ENCODE assay signal across 11 cellular contexts in genomic region chr13:99366075-99366987, GRCh38. TPM values are rescaled to one million over a fixed set of nuclear protein-coding genes. Genes with fewer than 3 reads are reported as not detected.
DNase-seq lines count a peak whose midpoint lies in the region; ATAC-seq lines count a peak whose summit lies in the region.
"Had no signal": no experiment of that assay in that cellular context is flagged by ENCODE, and none has a peak within 500 bp of the region (broad histone marks: within the 10 kb centered on the region; RNA-seq: fewer than 3 reads in every experiment).

No MANE protein-coding gene starts in this region.

- peaks cover 86% of the 10 kb centered on the region for H3K4me1 Mint-ChIP-seq in activated T-cell treated with anti-CD3 and anti-CD28 coated beads, Interleukin-2, amount 50 U/mL, for 4 hours (ENCODE audit: low read depth)

- peak; percentile 56 for ATAC-seq in HG02938 (IDR thresholded peaks at IDR 0.05; ENCODE audit: unreplicated experiment)
- no peak for ATAC-seq in activated T-cell treated with anti-CD3 and anti-CD28 coated beads, Interleukin-2, amount 50 U/mL, for 4 hours
- ATAC-seq: K562 had no signal

- H3K4me3 Mint-ChIP-seq in activated T-cell treated with anti-CD3 and anti-CD28 coated beads, Interleukin-2, amount 50 U/mL, for 4 hours, result peak overlapping the region; percentile 30

- no peaks in the 10 kb centered on the region for H3K27me3 Mint-ChIP-seq in activated T-cell treated with anti-CD3 and anti-CD28 coated beads, Interleukin-2, amount 50 U/mL, for 4 hours (ENCODE audit: low read depth)

- peaks cover 26% of the 10 kb centered on the region for H3K36me3 Mint-ChIP-seq in activated T-cell treated with anti-CD3 and anti-CD28 coated beads, Interleukin-2, amount 50 U/mL, for 4 hours (ENCODE audit: insufficient read depth)

- DNase-seq in stimulated activated naive CD4-positive, alpha-beta T cell treated with Interleukin-2 at 50 U/mL for 16 hours (lab: John Stamatoyannopoulos, UW), result peak; percentile 21
- DNase-seq in stimulated activated naive CD4-positive, alpha-beta T cell (lab: John Stamatoyannopoulos, UW), result no peak
- no peak for DNase-seq in activated T-cell treated with anti-CD3 and anti-CD28 coated beads, Interleukin-2, amount 50 U/mL, for 4 hours
- DNase-seq in SIG-M5 (lab: John Stamatoyannopoulos, UW), result no peak
- no peak for DNase-seq in NCI-H146 (lab: John Stamatoyannopoulos, UW)
- DNase-seq in effector CD8-positive, alpha-beta T cell (lab: John Stamatoyannopoulos, UW), result no peak
- DNase-seq in iPS-NIHi11 (ENCODE audit: low spot score), result no peak
- DNase-seq: NCI-H446 treated with DMSO at 0.1 percent for 48 hours, Right ventricle myocardium superior had no signal

- no peaks in the 10 kb centered on the region for H3K9me3 Mint-ChIP-seq in activated T-cell treated with anti-CD3 and anti-CD28 coated beads, Interleukin-2, amount 50 U/mL, for 4 hours

RNA-seq across cellular contexts. Expression of gene GPR183, which starts 59.1 kb away (rescaled TPM):
- 10 to 100 TPM; 48.6 to 86.8 (median 65.7) TPM for total RNA-seq in activated T-cell treated with anti-CD3 and anti-CD28 coated beads, Interleukin-2, amount 50 U/mL, for 4 hours
